1 cellular context compared by ENCODE assay signal in genomic region chr18:59232309-59233016, GRCh38.
TF ChIP-seq lines count a peak whose summit lies in the region.

No MANE protein-coding gene starts in this region.

TF ChIP-seq in GM12878, 131 proteins besides CTCF, POLR2A, EP300 and RAD21:
- TF ChIP-seq, protein P1, sequence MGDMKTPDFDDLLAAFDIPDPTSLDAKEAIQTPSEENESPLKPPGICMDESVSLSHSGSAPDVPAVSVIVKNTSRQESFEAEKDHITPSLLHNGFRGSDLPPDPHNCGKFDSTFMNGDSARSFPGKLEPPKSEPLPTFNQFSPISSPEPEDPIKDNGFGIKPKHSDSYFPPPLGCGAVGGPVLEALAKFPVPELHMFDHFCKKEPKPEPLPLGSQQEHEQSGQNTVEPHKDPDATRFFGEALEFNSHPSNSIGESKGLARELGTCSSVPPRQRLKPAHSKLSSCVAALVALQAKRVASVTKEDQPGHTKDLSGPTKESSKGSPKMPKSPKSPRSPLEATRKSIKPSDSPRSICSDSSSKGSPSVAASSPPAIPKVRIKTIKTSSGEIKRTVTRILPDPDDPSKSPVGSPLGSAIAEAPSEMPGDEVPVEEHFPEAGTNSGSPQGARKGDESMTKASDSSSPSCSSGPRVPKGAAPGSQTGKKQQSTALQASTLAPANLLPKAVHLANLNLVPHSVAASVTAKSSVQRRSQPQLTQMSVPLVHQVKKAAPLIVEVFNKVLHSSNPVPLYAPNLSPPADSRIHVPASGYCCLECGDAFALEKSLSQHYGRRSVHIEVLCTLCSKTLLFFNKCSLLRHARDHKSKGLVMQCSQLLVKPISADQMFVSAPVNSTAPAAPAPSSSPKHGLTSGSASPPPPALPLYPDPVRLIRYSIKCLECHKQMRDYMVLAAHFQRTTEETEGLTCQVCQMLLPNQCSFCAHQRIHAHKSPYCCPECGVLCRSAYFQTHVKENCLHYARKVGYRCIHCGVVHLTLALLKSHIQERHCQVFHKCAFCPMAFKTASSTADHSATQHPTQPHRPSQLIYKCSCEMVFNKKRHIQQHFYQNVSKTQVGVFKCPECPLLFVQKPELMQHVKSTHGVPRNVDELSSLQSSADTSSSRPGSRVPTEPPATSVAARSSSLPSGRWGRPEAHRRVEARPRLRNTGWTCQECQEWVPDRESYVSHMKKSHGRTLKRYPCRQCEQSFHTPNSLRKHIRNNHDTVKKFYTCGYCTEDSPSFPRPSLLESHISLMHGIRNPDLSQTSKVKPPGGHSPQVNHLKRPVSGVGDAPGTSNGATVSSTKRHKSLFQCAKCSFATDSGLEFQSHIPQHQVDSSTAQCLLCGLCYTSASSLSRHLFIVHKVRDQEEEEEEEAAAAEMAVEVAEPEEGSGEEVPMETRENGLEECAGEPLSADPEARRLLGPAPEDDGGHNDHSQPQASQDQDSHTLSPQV (IDR thresholded peaks at IDR 0.05) = no peak
- TF ChIP-seq, protein P2, sequence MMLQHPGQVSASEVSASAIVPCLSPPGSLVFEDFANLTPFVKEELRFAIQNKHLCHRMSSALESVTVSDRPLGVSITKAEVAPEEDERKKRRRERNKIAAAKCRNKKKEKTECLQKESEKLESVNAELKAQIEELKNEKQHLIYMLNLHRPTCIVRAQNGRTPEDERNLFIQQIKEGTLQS (IDR thresholded peaks at IDR 0.05; ENCODE audit: borderline replicate concordance, extremely low read depth, low read depth, low read length) = no peak
- TF ChIP-seq TBL1XR1 (IDR thresholded peaks at IDR 0.05; ENCODE audit: low read depth, low read length) = no peak
- no peak for TF ChIP-seq TARDBP (IDR thresholded peaks at IDR 0.05; ENCODE audit: borderline replicate concordance)
